In genomic region chr9:88976888-88977257, GRCh38 we compare ENCODE assay signal across 21 cellular contexts. TPM values are rescaled to one million over a fixed set of nuclear protein-coding genes. Genes with fewer than 3 reads are reported as not detected.
DNase-seq lines count a peak whose midpoint lies in the region; ATAC-seq and TF ChIP-seq lines count a peak whose summit lies in the region.
"Had no signal": no experiment of that assay in that cellular context is flagged by ENCODE, and none has a peak within 500 bp of the region (broad histone marks: within the 10 kb centered on the region; RNA-seq: fewer than 3 reads in every experiment).

No MANE protein-coding gene starts in this region.

- 90 to 95% methylated on average over 5 of the region's 5 CpGs for WGBS in endodermal cell (ENCODE audit: insufficient coverage in 1 of 2, insufficient read length in 1 of 2), 2 experiments

- no peaks in the 10 kb centered on the region for H3K4me1 ChIP-seq in endodermal cell (ENCODE audit: control insufficient read depth, insufficient read depth, low read length)
- H3K4me1 ChIP-seq: BE2C, SJSA1 had no signal

- H3K36me3 Mint-ChIP-seq in activated T-helper 2 cell treated with anti-CD3 and anti-CD28 coated beads, Interferon-gamma antibody, Interleukin-2, Interleukin-4, amounts not matched to agents 10 μg/mL and 5 μg/mL and 100 μg/mL, durations not matched to agents 14 hours and 24 hours and 36 hours (ENCODE audit: low read depth) = no peaks in the 10 kb centered on the region
- no peaks in the 10 kb centered on the region for H3K36me3 Mint-ChIP-seq in endodermal cell (ENCODE audit: low read depth)
- no peaks in the 10 kb centered on the region for H3K36me3 Mint-ChIP-seq in stimulated activated naive CD8-positive, alpha-beta T cell treated with anti-CD3 and anti-CD28 coated beads, Interleukin-15, Interleukin-2, amounts not matched to agents 100 ng/mL and 50 ng/mL, for 24 hours (ENCODE audit: low read depth)
- H3K36me3 Mint-ChIP-seq: IgD-negative memory B cell had no signal

- no peak overlapping the region for H3K9ac ChIP-seq in endodermal cell (ENCODE audit: extremely low read depth, low read length, poor library complexity, severe bottlenecking)

- H3K27ac Mint-ChIP-seq in activated T-helper 2 cell treated with anti-CD3 and anti-CD28 coated beads, Interferon-gamma antibody, Interleukin-2, Interleukin-4, amounts not matched to agents 10 μg/mL and 5 μg/mL and 100 μg/mL, durations not matched to agents 14 hours and 24 hours and 36 hours = peak overlapping the region; percentile 89
- H3K27ac Mint-ChIP-seq in endodermal cell = no peak overlapping the region
- H3K27ac Mint-ChIP-seq in stimulated activated naive CD8-positive, alpha-beta T cell treated with anti-CD3 and anti-CD28 coated beads, Interleukin-15, Interleukin-2, amounts not matched to agents 100 ng/mL and 50 ng/mL, for 24 hours = peak overlapping the region; percentile 71
- H3K27ac Mint-ChIP-seq: H9, HFFc6 had no signal

- peaks cover 18% of the 10 kb centered on the region for H3K4me1 Mint-ChIP-seq in activated T-helper 2 cell treated with anti-CD3 and anti-CD28 coated beads, Interferon-gamma antibody, Interleukin-2, Interleukin-4, amounts not matched to agents 10 μg/mL and 5 μg/mL and 100 μg/mL, durations not matched to agents 14 hours and 24 hours and 36 hours (ENCODE audit: low read depth)
- H3K4me1 Mint-ChIP-seq in endodermal cell = peaks cover 4% of the 10 kb centered on the region
- peaks cover 16% of the 10 kb centered on the region for H3K4me1 Mint-ChIP-seq in stimulated activated naive CD8-positive, alpha-beta T cell treated with anti-CD3 and anti-CD28 coated beads, Interleukin-15, Interleukin-2, amounts not matched to agents 100 ng/mL and 50 ng/mL, for 24 hours (ENCODE audit: low read depth)
- H3K4me1 Mint-ChIP-seq: IgD-negative memory B cell had no signal

- DNase-seq in activated CD8-positive, alpha-beta memory T cell treated with anti-CD3 and anti-CD28 coated beads, Interleukin-2, amount 50 U/mL, for 48 hours = peak; percentile 30
- DNase-seq in activated CD8-positive, alpha-beta memory T cell treated with anti-CD3 and anti-CD28 coated beads, Interleukin-2, amount 50 U/mL, for 4 hours = no peak
- DNase-seq in activated T-helper 2 cell treated with anti-CD3 and anti-CD28 coated beads, Interferon-gamma antibody, Interleukin-2, Interleukin-4, amounts not matched to agents 10 μg/mL and 5 μg/mL and 100 μg/mL, durations not matched to agents 14 hours and 24 hours and 36 hours (ENCODE audit: low spot score) = no peak
- peak; percentile 34 for DNase-seq in endodermal cell
- no peak for DNase-seq in DMS79 (lab: John Stamatoyannopoulos, UW)
- DNase-seq: BE2C, H9, HFFc6, Karpas-422, MV-4-11, NCI-H1105 treated with DMSO at 0.1 percent for 48 hours, NCI-H2029 treated with DMSO at 0.1 percent for 48 hours, NCI-H226, NCI-H510A treated with DMSO at 0.1 percent for 48 hours, NCI-H774 had no signal

- H3K4me3 ChIP-seq in endodermal cell (ENCODE audit: low read length) = no peak overlapping the region
- H3K4me3 ChIP-seq: GM12878, SJSA1 had no signal

- no peaks in the 10 kb centered on the region for H3K27me3 ChIP-seq in endodermal cell (ENCODE audit: control insufficient read depth, insufficient read depth, low read length, poor library complexity, severe bottlenecking)
- H3K27me3 ChIP-seq: BE2C, SJSA1 had no signal

- no peaks in the 10 kb centered on the region for H3K27me3 Mint-ChIP-seq in activated T-helper 2 cell treated with anti-CD3 and anti-CD28 coated beads, Interferon-gamma antibody, Interleukin-2, Interleukin-4, amounts not matched to agents 10 μg/mL and 5 μg/mL and 100 μg/mL, durations not matched to agents 14 hours and 24 hours and 36 hours (ENCODE audit: low read depth)
- H3K27me3 Mint-ChIP-seq in endodermal cell (ENCODE audit: insufficient read depth) = no peaks in the 10 kb centered on the region
- peaks cover 14% of the 10 kb centered on the region for H3K27me3 Mint-ChIP-seq in stimulated activated naive CD8-positive, alpha-beta T cell treated with anti-CD3 and anti-CD28 coated beads, Interleukin-15, Interleukin-2, amounts not matched to agents 100 ng/mL and 50 ng/mL, for 24 hours
- H3K27me3 Mint-ChIP-seq: IgD-negative memory B cell had no signal

- peak overlapping the region; percentile 62 for H3K4me3 Mint-ChIP-seq in activated T-helper 2 cell treated with anti-CD3 and anti-CD28 coated beads, Interferon-gamma antibody, Interleukin-2, Interleukin-4, amounts not matched to agents 10 μg/mL and 5 μg/mL and 100 μg/mL, durations not matched to agents 14 hours and 24 hours and 36 hours (ENCODE audit: low read depth)
- H3K4me3 Mint-ChIP-seq in endodermal cell = no peak overlapping the region
- peak overlapping the region; percentile 11 for H3K4me3 Mint-ChIP-seq in stimulated activated naive CD8-positive, alpha-beta T cell treated with anti-CD3 and anti-CD28 coated beads, Interleukin-15, Interleukin-2, amounts not matched to agents 100 ng/mL and 50 ng/mL, for 24 hours
- H3K4me3 Mint-ChIP-seq: H9, HFFc6, IgD-negative memory B cell had no signal

- peaks cover 29% of the 10 kb centered on the region for H3K9me3 ChIP-seq in endodermal cell (ENCODE audit: control insufficient read depth, low read length)
- H3K9me3 ChIP-seq: SJSA1 had no signal

- H3K9me3 Mint-ChIP-seq in activated T-helper 2 cell treated with anti-CD3 and anti-CD28 coated beads, Interferon-gamma antibody, Interleukin-2, Interleukin-4, amounts not matched to agents 10 μg/mL and 5 μg/mL and 100 μg/mL, durations not matched to agents 14 hours and 24 hours and 36 hours = peaks cover 7% of the 10 kb centered on the region
- peaks cover 17% of the 10 kb centered on the region for H3K9me3 Mint-ChIP-seq in endodermal cell
- H3K9me3 Mint-ChIP-seq in stimulated activated naive CD8-positive, alpha-beta T cell treated with anti-CD3 and anti-CD28 coated beads, Interleukin-15, Interleukin-2, amounts not matched to agents 100 ng/mL and 50 ng/mL, for 24 hours = no peaks in the 10 kb centered on the region
- H3K9me3 Mint-ChIP-seq: HFFc6 had no signal

- no peak for ATAC-seq in GM19397 (IDR thresholded peaks at IDR 0.05; ENCODE audit: unreplicated experiment)
- ATAC-seq: GM12878, Right ventricle myocardium inferior had no signal

- H3K27ac ChIP-seq in endodermal cell (ENCODE audit: low read depth, low read length) = no peak overlapping the region
- H3K27ac ChIP-seq: SJSA1 had no signal

- intact Hi-C loops in activated T-helper 2 cell treated with anti-CD3 and anti-CD28 coated beads, Interferon-gamma antibody, Interleukin-2, Interleukin-4, amounts not matched to agents 10 μg/mL and 5 μg/mL and 100 μg/mL, durations not matched to agents 14 hours and 24 hours and 36 hours (cut with micrococcal nuclease) = loop anchor here (2.0 kb wide), 1 partner anchor 26 kb away; no protein-coding TSS in a partner anchor

- H3K36me3 ChIP-seq in endodermal cell (ENCODE audit: control insufficient read depth, insufficient read depth, low read length) = no peaks in the 10 kb centered on the region
- H3K36me3 ChIP-seq: BE2C, SJSA1 had no signal

- no peak for TF ChIP-seq CTCF in endodermal cell (conservative IDR thresholded peaks at IDR 0.05)

RNA-seq across cellular contexts. Expression of gene S1PR3, which starts 14.4 kb away (rescaled TPM):
- 7.1 and 7.5 TPM in 2 replicates for total RNA-seq in activated T-helper 2 cell treated with anti-CD3 and anti-CD28 coated beads, Interferon-gamma antibody, Interleukin-2, Interleukin-4, amounts not matched to agents 10 μg/mL and 5 μg/mL and 100 μg/mL, durations not matched to agents 14 hours and 24 hours and 36 hours
- total RNA-seq in endodermal cell = 10 to 100 TPM; 53.6 to 95.2 TPM
- polyA plus RNA-seq in endodermal cell (2013, experiment 1 of 2) = 21.5 TPM
- 27.6 TPM for polyA plus RNA-seq in endodermal cell (2013, experiment 2 of 2)
- polyA plus RNA-seq: IgD-negative memory B cell had no signal

Comparison
In these comparisons a context has a peak if more than half of its experiments do, and no peak if none do; other contexts are left out.
1. DNase-seq: peak in activated CD8-positive, alpha-beta memory T cell treated with anti-CD3 and anti-CD28 coated beads, Interleukin-2, amount 50 U/mL, for 48 hours (single experiment) and endodermal cell (single experiment); none in activated CD8-positive, alpha-beta memory T cell treated with anti-CD3 and anti-CD28 coated beads, Interleukin-2, amount 50 U/mL, for 4 hours (single experiment), activated T-helper 2 cell treated with anti-CD3 and anti-CD28 coated beads, Interferon-gamma antibody, Interleukin-2, Interleukin-4, amounts not matched to agents 10 μg/mL and 5 μg/mL and 100 μg/mL, durations not matched to agents 14 hours and 24 hours and 36 hours (single experiment) and DMS79 (single experiment).